In genomic region chr1:161530671-161531609, GRCh38 we compare ENCODE assay signal across 9 cellular contexts. TPM values are rescaled to one million over a fixed set of nuclear protein-coding genes. Genes with fewer than 3 reads are reported as not detected.
A peak's percentile ranks its signal among the peaks of the same experiment; 100 is the strongest.
DNase-seq lines count a peak whose midpoint lies in the region; ATAC-seq, FAIRE-seq and TF ChIP-seq lines count a peak whose summit lies in the region.
"Not testable (repeated sequence)": the region's sequence is repeated elsewhere in the genome, so short reads cannot be mapped to it uniquely, and the experiment has no call there.
"Had no signal": no experiment of that assay in that cellular context is flagged by ENCODE, and none has a peak within 500 bp of the region (broad histone marks: within the 10 kb centered on the region; RNA-seq: fewer than 3 reads in every experiment).

No MANE protein-coding gene starts in this region.

- peak; percentile 83 for ATAC-seq in CD8-positive, alpha-beta T cell
- ATAC-seq in GM21390 (IDR thresholded peaks at IDR 0.05; ENCODE audit: unreplicated experiment): peak; percentile 53
- peak; percentile 79 for ATAC-seq in activated CD8-positive, alpha-beta memory T cell treated with anti-CD3 and anti-CD28 coated beads, Interleukin-2, amount 10 ng/mL, durations not matched to agents 7 days and 5 days

- not testable (repeated sequence) for H2BK15ac ChIP-seq in H1 (ENCODE audit: low read length)

- not testable (repeated sequence) for FAIRE-seq in HTR-8/SVneo (lab: Jason Lieb, UNC)
- FAIRE-seq in H1 (lab: Jason Lieb, UNC): peak; percentile 78

- H3K9me3 Mint-ChIP-seq in CD8-positive, alpha-beta T cell; activated CD8-positive, alpha-beta memory T cell treated with anti-CD3 and anti-CD28 coated beads, Interleukin-2, amount 10 ng/mL, durations not matched to agents 7 days and 5 days (ENCODE audit: low read depth): not testable (repeated sequence)

- H3K4me3 Mint-ChIP-seq in CD8-positive, alpha-beta T cell: peak overlapping the region; percentile 96
- peak overlapping the region; percentile 81 for H3K4me3 Mint-ChIP-seq in activated CD8-positive, alpha-beta memory T cell treated with anti-CD3 and anti-CD28 coated beads, Interleukin-2, amount 10 ng/mL, durations not matched to agents 7 days and 5 days

- CTCF ChIA-PET in CD8-positive, alpha-beta T cell (lab: Charles Lee): interaction anchor here (1.4 kb wide), 1 partner anchor 9 kb away, joined by 6 read pairs; no protein-coding TSS in a partner anchor
- CTCF ChIA-PET in activated CD8-positive, alpha-beta memory T cell treated with anti-CD3 and anti-CD28 coated beads, Interleukin-2, amount 10 ng/mL, durations not matched to agents 7 days and 5 days (lab: Charles Lee): interaction anchor here (2.5 kb wide), 1 partner anchor 9 kb away, joined by 11 read pairs; no protein-coding TSS in a partner anchor
- CTCF ChIA-PET in H1 (lab: Charles Lee; ENCODE audit: partially characterized antibody): interaction anchor here (0.6 to 1.3 kb wide), 2 partner anchors 48 to 1001 kb away, joined by 3 to 5 read pairs; no protein-coding TSS in a partner anchor

- not testable (repeated sequence) for H3K23ac ChIP-seq in H1 (ENCODE audit: insufficient read length)

- H2AK5ac ChIP-seq in H1 (ENCODE audit: low read depth, low read length): not testable (repeated sequence)

- 1% methylated on average over 51 of the region's 56 CpGs; no CpG with 5 or more reads in 1 of the 2 experiments for WGBS in H1 (ENCODE audit: extremely low coverage in 1 of 2, insufficient coverage in 1 of 2, insufficient read length in 1 of 2, insufficient replicate concordance in 2 of 2, low coverage in 1 of 2, low lambda C conversion rate in 2 of 2, missing lambda C conversion rate in 1 of 2), 2 experiments

- DNase-seq in CD8-positive, alpha-beta T cell: peak; percentile 85 to 96 (median 90)
- DNase-seq in HTR-8/SVneo (ENCODE audit: insufficient read length, low spot score) (peak; percentile 56), NOMO-1 treated with DMSO at 0.1 percent for 48 hours (lab: John Stamatoyannopoulos, UW; ENCODE audit: unreplicated experiment) (peak; percentile 89), H1 (ENCODE audit: low read depth in 1 of 2, low spot score in 2 of 2) (peak; percentile 76 to 89), medulla oblongata (ENCODE audit: extremely low spot score) (peak; percentile 90)
- peak; percentile 96 for DNase-seq in activated CD8-positive, alpha-beta memory T cell treated with anti-CD3 and anti-CD28 coated beads, Interleukin-2, amount 10 ng/mL, durations not matched to agents 7 days and 5 days
- peak; percentile 84 to 95 (median 90) for DNase-seq in stimulated activated CD4-positive, alpha-beta T cell treated with anti-CD3 and anti-CD28 coated beads, TNF-alpha, amount 100 ng/mL, for 4 hours (ENCODE audit: low read depth in 3 of 3)

- peak overlapping the region; percentile 95 for H3K27ac Mint-ChIP-seq in CD8-positive, alpha-beta T cell
- peak overlapping the region; percentile 96 for H3K27ac Mint-ChIP-seq in activated CD8-positive, alpha-beta memory T cell treated with anti-CD3 and anti-CD28 coated beads, Interleukin-2, amount 10 ng/mL, durations not matched to agents 7 days and 5 days

- peak overlapping the region; percentile 71 to 92 for H3K4me2 ChIP-seq in H1 (ENCODE audit: insufficient read depth in 1 of 2, low read depth in 2 of 2, low read length in 2 of 2)

- H3K79me1 ChIP-seq in H1 (ENCODE audit: low read depth, low read length): not testable (repeated sequence)

- not testable (repeated sequence) for H4K8ac ChIP-seq in H1 (ENCODE audit: extremely low read depth, insufficient read depth, low read length)

- not testable (repeated sequence) for H4K91ac ChIP-seq in H1 (replicated peaks; ENCODE audit: insufficient read length, low read length)

- POLR2A ChIA-PET in CD8-positive, alpha-beta T cell (lab: Charles Lee): interaction anchor here (1.2 to 2.8 kb wide), 3 partner anchors 9 to 195 kb away, joined by 3 to 14 read pairs (median 7); no protein-coding TSS in a partner anchor
- POLR2A ChIA-PET in H1 (lab: Charles Lee; ENCODE audit: partially characterized antibody): not testable (repeated sequence)

- not testable (repeated sequence) for H3K79me2 ChIP-seq in H1 (ENCODE audit: control insufficient read depth in 1 of 2, insufficient read depth in 2 of 2, low read length in 2 of 2)

- H2BK5ac ChIP-seq in H1 (ENCODE audit: low read depth, low read length): not testable (repeated sequence)

- not testable (repeated sequence) for H3K18ac ChIP-seq in H1 (ENCODE audit: extremely low read depth, low read length)

- not testable (repeated sequence) for H3K4me1 ChIP-seq in CD8-positive, alpha-beta T cell (ENCODE audit: insufficient read depth, low read length); H1 (replicated peaks in 1 of 4; ENCODE audit: control insufficient read depth in 3 of 4, insufficient read depth in 4 of 4, low read length in 3 of 4)

- not testable (repeated sequence) for H2BK120ac ChIP-seq in H1 (replicated peaks; ENCODE audit: low read depth, low read length)

- TF ChIP-seq POLR2A in H1 (IDR thresholded peaks at IDR 0.05; ENCODE audit: control extremely low read depth in 1 of 2, low read depth in 2 of 2, low read length in 2 of 2): not testable (repeated sequence)

- H3K36me3 Mint-ChIP-seq in CD8-positive, alpha-beta T cell; activated CD8-positive, alpha-beta memory T cell treated with anti-CD3 and anti-CD28 coated beads, Interleukin-2, amount 10 ng/mL, durations not matched to agents 7 days and 5 days: not testable (repeated sequence)

- not testable (repeated sequence) for H3K27me3 Mint-ChIP-seq in CD8-positive, alpha-beta T cell (ENCODE audit: low read depth)
- H3K27me3 Mint-ChIP-seq in activated CD8-positive, alpha-beta memory T cell treated with anti-CD3 and anti-CD28 coated beads, Interleukin-2, amount 10 ng/mL, durations not matched to agents 7 days and 5 days: peaks cover 19% of the 10 kb centered on the region

- not testable (repeated sequence) for H3K4ac ChIP-seq in H1 (replicated peaks; ENCODE audit: insufficient read length, low read depth, low read length)

- H2AFZ ChIP-seq in H1 (ENCODE audit: low read length): not testable (repeated sequence)

- not testable (repeated sequence) for H3K36me3 ChIP-seq in CD8-positive, alpha-beta T cell (ENCODE audit: insufficient read depth, low read length); H1 (ENCODE audit: control insufficient read depth in 2 of 4, insufficient read depth in 4 of 4, low read length in 3 of 4)

- H3K14ac ChIP-seq in H1 (ENCODE audit: insufficient read length): not testable (repeated sequence)

- H3K27me3 ChIP-seq in CD8-positive, alpha-beta T cell (ENCODE audit: insufficient read depth, low read length); H1 (replicated peaks in 1 of 4; ENCODE audit: control insufficient read depth in 3 of 4, extremely low read depth in 1 of 4, insufficient read depth in 3 of 4, low read length in 3 of 4): not testable (repeated sequence)

- peaks cover 13% of the 10 kb centered on the region for H3K4me1 Mint-ChIP-seq in CD8-positive, alpha-beta T cell (ENCODE audit: low read depth)
- peaks cover 14% of the 10 kb centered on the region for H3K4me1 Mint-ChIP-seq in activated CD8-positive, alpha-beta memory T cell treated with anti-CD3 and anti-CD28 coated beads, Interleukin-2, amount 10 ng/mL, durations not matched to agents 7 days and 5 days

- H4K5ac ChIP-seq in H1 (ENCODE audit: insufficient read length, low read depth, low read length): not testable (repeated sequence)

- not testable (repeated sequence) for H4K20me1 ChIP-seq in H1 (replicated peaks in 1 of 2; ENCODE audit: control insufficient read depth in 1 of 2, insufficient read depth in 2 of 2, low read length in 2 of 2)

- not testable (repeated sequence) for H3K9me3 ChIP-seq in CD8-positive, alpha-beta T cell (ENCODE audit: low read length); H1 (ENCODE audit: insufficient read depth in 2 of 2, low read depth in 1 of 2, low read length in 1 of 2)

- peak overlapping the region in 2 of 4 experiments; percentile 12 to 34; a peak in 2 of 7 replicates for H3K9ac ChIP-seq in H1 (replicated peaks in 1 of 4; ENCODE audit: extremely low read depth in 1 of 4, low read depth in 3 of 4, low read length in 3 of 4)

- TF ChIP-seq EP300 in H1 (IDR thresholded peaks at IDR 0.05; ENCODE audit: borderline replicate concordance in 1 of 2, low read depth in 2 of 2, low read length in 2 of 2): not testable (repeated sequence)

- H2BK12ac ChIP-seq in H1 (ENCODE audit: low read depth, low read length): not testable (repeated sequence)

- not testable (repeated sequence) for TF ChIP-seq RAD21 in H1 (IDR thresholded peaks at IDR 0.05 in 1 of 2, conservative IDR thresholded peaks at IDR 0.05 in 1 of 2; ENCODE audit: low read depth in 2 of 2, low read length in 2 of 2)

- not testable (repeated sequence) for TF ChIP-seq CTCF in CD8-positive, alpha-beta T cell (IDR thresholded peaks at IDR 0.05); H1 (IDR thresholded peaks at IDR 0.05; ENCODE audit: control extremely low read depth in 1 of 3, insufficient read depth in 1 of 3, low read depth in 1 of 3, low read length in 3 of 3)

- H3K23me2 ChIP-seq in H1 (ENCODE audit: low read depth, low read length): not testable (repeated sequence)

- peak overlapping the region; percentile 73 for H3K27ac ChIP-seq in CD8-positive, alpha-beta T cell (ENCODE audit: low read depth, low read length)
- H3K27ac ChIP-seq in H1 (ENCODE audit: low read depth, low read length): not testable (repeated sequence)

- peak overlapping the region; percentile 94 for H3K4me3 ChIP-seq in CD8-positive, alpha-beta T cell (ENCODE audit: low read depth, low read length)
- H3K4me3 ChIP-seq in H1 (ENCODE audit: extremely low read depth in 1 of 4, insufficient read depth in 2 of 4, low read depth in 3 of 4, low read length in 4 of 4): peak overlapping the region; percentile 57 to 78 (median 64)

- intact Hi-C loops in CD8-positive, alpha-beta T cell (cut with DNase I, micrococcal nuclease): loop anchor here (1.0 to 5.0 kb wide), 6 partner anchors 8 to 319 kb away; no protein-coding TSS in a partner anchor

- H3K56ac ChIP-seq in H1 (replicated peaks; ENCODE audit: insufficient read length, low read depth, low read length): not testable (repeated sequence)

- not testable (repeated sequence) for H2BK20ac ChIP-seq in H1 (ENCODE audit: low read length)

RNA-seq across cellular contexts. Expression of gene HSPA6, which starts 6.6 kb away (rescaled TPM):
- total RNA-seq in CD8-positive, alpha-beta T cell: under 1 TPM; 0.17 to 0.30 TPM
- 1 to 10 TPM in 1 of 2 experiments, under 1 TPM in 1; 0.47 to 1.1 TPM for total RNA-seq in activated CD8-positive, alpha-beta memory T cell treated with anti-CD3 and anti-CD28 coated beads, Interleukin-2, amount 10 ng/mL, durations not matched to agents 7 days and 5 days
- 0.15 and 0.17 TPM in 2 replicates for total RNA-seq in H1 (2021; fragmentation: NEBNext Ultra II Directional; extraction: Animal tissue kit (Norgen Biotek cat#: 25700))
- 0.05 and 0.06 TPM in 2 replicates for polyA plus RNA-seq in H1 (2011; rRNA removed)
- 0.05 TPM for polyA plus RNA-seq in H1 (2011; cell fraction: cytosol; rRNA removed)
- not detected for polyA plus RNA-seq in H1 (2011; cell fraction: nucleus; rRNA removed)
- 0.11 to 0.15 TPM in 2 of 4 replicates, not detected in the others for polyA plus RNA-seq in H1 (2012, experiment 1 of 2)
- polyA plus RNA-seq in H1 (2012, experiment 2 of 2): 0.08 TPM
- polyA plus RNA-seq in H1 (2013, experiment 1 of 2): not detected
- not detected for polyA plus RNA-seq in H1 (2013, experiment 2 of 2)
- not detected in 2 replicates for polyA minus RNA-seq in H1 (2011; rRNA and poly(A)+ RNA removed)
- not detected for polyA minus RNA-seq in H1 (2011; cell fraction: cytosol; rRNA and poly(A)+ RNA removed)
- 0.30 TPM for polyA minus RNA-seq in H1 (2011; cell fraction: nucleus; rRNA and poly(A)+ RNA removed)

RNA-seq across cellular contexts. Expression of gene FCGR3A, which starts 18.7 kb away (rescaled TPM):
- under 1 TPM; 0.98 to 1.00 TPM for total RNA-seq in CD8-positive, alpha-beta T cell
- 1 to 10 TPM in 1 of 2 experiments, under 1 TPM in 1; 0.61 to 1.6 TPM for total RNA-seq in activated CD8-positive, alpha-beta memory T cell treated with anti-CD3 and anti-CD28 coated beads, Interleukin-2, amount 10 ng/mL, durations not matched to agents 7 days and 5 days
- not detected in 2 replicates for total RNA-seq in H1 (2021; fragmentation: NEBNext Ultra II Directional; extraction: Animal tissue kit (Norgen Biotek cat#: 25700))
- not detected in 2 replicates for polyA plus RNA-seq in H1 (2011; rRNA removed)
- polyA plus RNA-seq in H1 (2011; cell fraction: cytosol; rRNA removed): not detected
- not detected for polyA plus RNA-seq in H1 (2011; cell fraction: nucleus; rRNA removed)
- polyA plus RNA-seq in H1 (2012, experiment 1 of 2): not detected in 4 replicates
- polyA plus RNA-seq in H1 (2012, experiment 2 of 2): not detected
- polyA plus RNA-seq in H1 (2013, experiment 1 of 2): not detected
- polyA plus RNA-seq in H1 (2013, experiment 2 of 2): not detected
- polyA minus RNA-seq in H1 (2011; rRNA and poly(A)+ RNA removed): not detected in 2 replicates
- polyA minus RNA-seq in H1 (2011; cell fraction: cytosol; rRNA and poly(A)+ RNA removed): not detected
- not detected for polyA minus RNA-seq in H1 (2011; cell fraction: nucleus; rRNA and poly(A)+ RNA removed)
- total RNA-seq: activated CD8-positive, alpha-beta memory T cell treated with anti-CD3 and anti-CD28 coated beads for 36 hours had no signal

RNA-seq across cellular contexts. Expression of gene FCGR2A, which starts 25.7 kb away (rescaled TPM):
- under 1 TPM; 0.31 to 0.46 TPM for total RNA-seq in CD8-positive, alpha-beta T cell
- total RNA-seq in activated CD8-positive, alpha-beta memory T cell treated with anti-CD3 and anti-CD28 coated beads, Interleukin-2, amount 10 ng/mL, durations not matched to agents 7 days and 5 days: under 1 TPM in 1 of 2 experiments, not detected in 1; 0.35 TPM
- 0.55 and 0.71 TPM in 2 replicates for total RNA-seq in H1 (2021; fragmentation: NEBNext Ultra II Directional; extraction: Animal tissue kit (Norgen Biotek cat#: 25700))
- polyA plus RNA-seq in H1 (2011; rRNA removed): 0.28 and 0.86 TPM in 2 replicates
- 0.49 TPM for polyA plus RNA-seq in H1 (2011; cell fraction: cytosol; rRNA removed)
- polyA plus RNA-seq in H1 (2011; cell fraction: nucleus; rRNA removed): 0.26 TPM
- polyA plus RNA-seq in H1 (2012, experiment 1 of 2): 0.39 to 0.71 TPM (median 0.51 TPM) in 4 replicates
- polyA plus RNA-seq in H1 (2012, experiment 2 of 2): 0.30 TPM
- polyA plus RNA-seq in H1 (2013, experiment 1 of 2): 1.6 TPM
- polyA plus RNA-seq in H1 (2013, experiment 2 of 2): 1.7 TPM
- 0.19 and 0.34 TPM in 2 replicates for polyA minus RNA-seq in H1 (2011; rRNA and poly(A)+ RNA removed)
- not detected for polyA minus RNA-seq in H1 (2011; cell fraction: cytosol; rRNA and poly(A)+ RNA removed)
- not detected for polyA minus RNA-seq in H1 (2011; cell fraction: nucleus; rRNA and poly(A)+ RNA removed)
- total RNA-seq: activated CD8-positive, alpha-beta memory T cell treated with anti-CD3 and anti-CD28 coated beads for 36 hours had no signal
